22 cellular contexts compared by ENCODE assay signal in genomic region chr2:167100526-167100925, GRCh38.
"Had no signal": no experiment of that assay in that cellular context is flagged by ENCODE, and none has a peak within 500 bp of the region (broad histone marks: within the 10 kb centered on the region; RNA-seq: fewer than 3 reads in every experiment).

No MANE protein-coding gene starts in this region.

- FAIRE-seq: K562 had no signal

- H3K4me3 ChIP-seq: K562, Peyer's patch had no signal

- H3K36me3 ChIP-seq: Peyer's patch had no signal

- H3K27me3 ChIP-seq: Peyer's patch had no signal

- H3K9me3 ChIP-seq: Peyer's patch had no signal

- H3K27ac ChIP-seq: Peyer's patch had no signal

- DNase-seq: activated B cell treated with CpG ODN at 0.5 μM for 24 hours; activated CD4-positive, alpha-beta memory T cell treated with anti-CD3 and anti-CD28 coated beads for 36 hours; activated CD4-positive, alpha-beta T cell treated with anti-CD3 and anti-CD28 coated beads for 1 hour; activated CD4-positive, alpha-beta T cell treated with anti-CD3 and anti-CD28 coated beads, Interleukin-2, amount 10 ng/mL, durations not matched to agents 24 days and 14 days; activated CD8-positive, alpha-beta memory T cell treated with anti-CD3 and anti-CD28 coated beads for 24 hours; activated effector memory CD4-positive, alpha-beta T cell treated with anti-CD3 and anti-CD28 coated beads, Interleukin-2, amount 50 U/mL, for 16 hours; activated naive CD4-positive, alpha-beta T cell treated with anti-CD3 and anti-CD28 coated beads for 36 hours; activated T-cell treated with anti-CD3 and anti-CD28 coated beads, Interleukin-2, amount 50 U/mL, for 4 hours; caudate nucleus; Karpas-422; NCI-H1105 treated with DMSO at 0.1 percent for 48 hours; NCI-H1436 treated with DMSO at 0.1 percent for 48 hours; NCI-H187 treated with DMSO at 0.1 percent for 48 hours; NCI-H2081 treated with DMSO at 0.1 percent for 48 hours; NCI-H226; NCI-H510A; NCI-H526 treated with DMSO at 0.1 percent for 48 hours; NK-92 treated with Interleukin-12 subunit alpha and Interleukin-12 subunit beta, amount 100 ng/mL, for 24 hours; OCI-M1; Peyer's patch; SHP77 treated with DMSO at 0.1 percent for 48 hours had no signal

- ATAC-seq: activated T-cell treated with anti-CD3 and anti-CD28 coated beads, Interleukin-2, amount 50 U/mL, for 4 hours; K562 had no signal

- H3K4me1 ChIP-seq: Peyer's patch had no signal
